Comparison of ENCODE assay signal across 8 cellular contexts in the genomic region with DNA sequence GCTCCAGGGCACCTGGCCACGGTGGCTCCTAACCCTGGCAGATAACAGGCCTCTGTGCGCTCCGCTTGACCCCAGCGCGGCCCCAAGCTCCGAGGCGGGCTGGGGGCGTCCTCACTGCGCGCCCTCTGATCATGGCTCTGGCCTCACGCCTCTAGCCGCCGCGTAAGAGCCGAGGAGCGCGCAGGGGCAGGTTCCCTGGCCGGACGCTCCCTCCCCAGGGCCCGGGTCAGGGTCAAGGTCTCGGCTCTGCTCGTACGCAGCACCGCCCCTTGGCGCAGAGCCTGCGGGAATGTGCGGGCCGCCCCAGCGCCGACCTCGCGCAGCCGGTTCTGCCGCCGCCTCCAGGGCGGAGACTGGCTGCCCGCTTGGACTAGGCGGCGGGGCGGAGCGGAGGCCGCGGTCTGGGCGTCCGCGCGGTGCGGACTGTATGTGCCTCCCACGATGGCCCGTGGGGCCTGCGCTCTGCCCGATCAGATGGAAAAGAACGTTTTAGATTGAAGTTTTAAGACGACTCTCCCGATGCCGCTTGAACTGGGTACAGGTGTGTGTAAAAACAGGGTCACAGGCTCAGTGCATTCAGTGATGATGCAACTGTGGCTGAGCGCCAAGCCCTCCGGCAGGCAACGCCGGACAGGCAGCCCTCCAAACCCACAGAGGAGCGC. TPM values are rescaled to one million over a fixed set of nuclear protein-coding genes. Genes with fewer than 3 reads are reported as not detected.
DNase-seq lines count a peak whose midpoint lies in the region; ATAC-seq, FAIRE-seq and TF ChIP-seq lines count a peak whose summit lies in the region.

No MANE protein-coding gene starts in this region.

- no TSS peak for BruUV-seq in endothelial cell of umbilical vein (replicated peaks; lab: Mats Ljungman, UMichigan)

- dilution Hi-C loops in endothelial cell of umbilical vein (cut with MboI; ENCODE audit: extremely low pct_ligation_motif_present, low sequenced_read_pairs): no loop called here

- CTCF ChIA-PET in endothelial cell of umbilical vein (lab: Charles Lee): no interaction called here

- WGBS in mesodermal cell (ENCODE audit: insufficient coverage in 2 of 2), 2 experiments: 12 to 13% methylated on average over 35 to 52 of the region's 61 CpGs
- WGBS in transverse colon (ENCODE audit: low coverage in 1 of 2), 2 donors: 4% methylated on average over 32 of the region's 61 CpGs; no CpG with 5 or more reads in 1 of the 2 donors

- H3K9me3 Mint-ChIP-seq in activated CD4-positive, alpha-beta T cell treated with anti-CD3 and anti-CD28 coated beads, Interleukin-2, amount 10 ng/mL, durations not matched to agents 24 days and 14 days: no peaks in the 10 kb centered on the region

- ATAC-seq in HG03175 (IDR thresholded peaks at IDR 0.05; ENCODE audit: unreplicated experiment) (peak; percentile 37), HG02870 (IDR thresholded peaks at IDR 0.05; ENCODE audit: unreplicated experiment) (no peak)

- intact Hi-C loops in activated CD4-positive, alpha-beta T cell treated with anti-CD3 and anti-CD28 coated beads, Interleukin-2, amount 10 ng/mL, durations not matched to agents 24 days and 14 days (cut with micrococcal nuclease): no loop called here
- intact Hi-C loops in endothelial cell of umbilical vein (cut with micrococcal nuclease) (no loop called here), transverse colon (cut with DNase I; ENCODE audit: low total_unique reads) (no loop called here)

- H3K4me3 ChIP-seq in endothelial cell of umbilical vein (replicated peaks in 1 of 3; ENCODE audit: insufficient read depth in 1 of 3, low read depth in 1 of 3, low read length in 3 of 3) (peak overlapping the region; percentile 9 to 41 (median 24)), mesodermal cell (ENCODE audit: extremely low read depth, insufficient read depth, low read length, poor library complexity, severe bottlenecking) (peak overlapping the region; percentile 35), transverse colon (peak overlapping the region; percentile 33 to 60 (median 49))

- in situ Hi-C loops in transverse colon (cut with MboI; ENCODE audit: low pct_ligation_motif_present in 1 of 4, low pct_unique_long_range_greater_than_20kb in 1 of 4, low sequenced_read_pairs in 3 of 4): no loop called here

- no peaks in the 10 kb centered on the region for H3K9me1 ChIP-seq in endothelial cell of umbilical vein (replicated peaks; ENCODE audit: control insufficient read depth, extremely low read depth, insufficient read depth, low read length)

- TF ChIP-seq EP300 in transverse colon (IDR thresholded peaks at IDR 0.05; ENCODE audit: low read depth): no peak

- H3K79me2 ChIP-seq in endothelial cell of umbilical vein (ENCODE audit: control insufficient read depth, insufficient read depth, low read length): no peaks in the 10 kb centered on the region

- no peaks in the 10 kb centered on the region for H3K4me1 ChIP-seq in endothelial cell of umbilical vein (ENCODE audit: control insufficient read depth, extremely low read depth, insufficient read depth, low read length)
- no peaks in the 10 kb centered on the region for H3K4me1 ChIP-seq in mesodermal cell (ENCODE audit: control insufficient read depth, insufficient read depth, low read length, poor library complexity, severe bottlenecking)
- peaks cover 4 to 23% (median 14%) of the 10 kb centered on the region in 4 donors for H3K4me1 ChIP-seq in transverse colon

- no peak overlapping the region for H3K27ac ChIP-seq in endothelial cell of umbilical vein (ENCODE audit: insufficient read depth, low read depth, low read length)
- no peak overlapping the region for H3K27ac ChIP-seq in mesodermal cell (ENCODE audit: low read depth, low read length, severe bottlenecking)
- H3K27ac ChIP-seq in transverse colon: peak overlapping the region in 3 of 4 donors; percentile 5 to 19 (median 17)

- H3K27me3 ChIP-seq in endothelial cell of umbilical vein (ENCODE audit: control insufficient read depth in 2 of 2, insufficient read depth in 2 of 2, low read length in 2 of 2): peaks cover 0 to 2% of the 10 kb centered on the region in 2 experiments
- peaks cover 23% of the 10 kb centered on the region for H3K27me3 ChIP-seq in transverse colon

- FAIRE-seq in endothelial cell of umbilical vein (lab: Jason Lieb, UNC): peak; percentile 79

- H3K27ac Mint-ChIP-seq in activated CD4-positive, alpha-beta T cell treated with anti-CD3 and anti-CD28 coated beads, Interleukin-2, amount 10 ng/mL, durations not matched to agents 24 days and 14 days: no peak overlapping the region

- peak overlapping the region; percentile 35 for H3K9ac ChIP-seq in endothelial cell of umbilical vein (replicated peaks; ENCODE audit: extremely low read depth, insufficient read depth, low read length)

- no peaks in the 10 kb centered on the region for H3K9me3 ChIP-seq in endothelial cell of umbilical vein (replicated peaks; ENCODE audit: control insufficient read depth, insufficient read depth, low read length)
- no peaks in the 10 kb centered on the region for H3K9me3 ChIP-seq in mesodermal cell (ENCODE audit: control insufficient read depth, low read length)
- H3K9me3 ChIP-seq in transverse colon: no peaks in the 10 kb centered on the region

- POLR2A ChIA-PET in endothelial cell of umbilical vein (lab: Charles Lee): no interaction called here

- peak; percentile 77 for DNase-seq in activated CD4-positive, alpha-beta T cell treated with anti-CD3 and anti-CD28 coated beads, Interleukin-2, amount 10 ng/mL, durations not matched to agents 24 days and 14 days
- no peak for DNase-seq in activated CD4-positive, alpha-beta T cell treated with anti-CD3 and anti-CD28 coated beads for 4 hours
- DNase-seq in UCSD-AML1 (lab: John Stamatoyannopoulos, UW; ENCODE audit: unreplicated experiment): peak; percentile 25
- DNase-seq in endothelial cell of umbilical vein (ENCODE audit: low read depth, low spot score): peak; percentile 47
- DNase-seq in transverse colon: peak; percentile 84

- H3K36me3 Mint-ChIP-seq in activated CD4-positive, alpha-beta T cell treated with anti-CD3 and anti-CD28 coated beads, Interleukin-2, amount 10 ng/mL, durations not matched to agents 24 days and 14 days (ENCODE audit: low read depth): no peaks in the 10 kb centered on the region

- no peaks in the 10 kb centered on the region for H4K20me1 ChIP-seq in endothelial cell of umbilical vein (replicated peaks; ENCODE audit: control insufficient read depth, extremely low read depth, insufficient read depth, low read length)

- H3K4me2 ChIP-seq in endothelial cell of umbilical vein (ENCODE audit: insufficient read depth, low read length): peak overlapping the region; percentile 53

- H3K36me3 ChIP-seq in endothelial cell of umbilical vein (ENCODE audit: control insufficient read depth in 2 of 2, extremely low read depth in 1 of 2, insufficient read depth in 2 of 2, low read length in 2 of 2): no peaks in the 10 kb centered on the region
- H3K36me3 ChIP-seq in mesodermal cell (ENCODE audit: control insufficient read depth, insufficient read depth, low read length): no peaks in the 10 kb centered on the region
- H3K36me3 ChIP-seq in transverse colon: no peaks in the 10 kb centered on the region

- H3K27me3 Mint-ChIP-seq in activated CD4-positive, alpha-beta T cell treated with anti-CD3 and anti-CD28 coated beads, Interleukin-2, amount 10 ng/mL, durations not matched to agents 24 days and 14 days: peaks cover 72% of the 10 kb centered on the region

- TF ChIP-seq POLR2A in endothelial cell of umbilical vein (IDR thresholded peaks at IDR 0.05; ENCODE audit: low read depth, low read length) (no peak), transverse colon (IDR thresholded peaks at IDR 0.05) (no peak)

- peak overlapping the region; percentile 82 for H2AFZ ChIP-seq in endothelial cell of umbilical vein (ENCODE audit: low read depth, low read length)

- H3K4me1 Mint-ChIP-seq in activated CD4-positive, alpha-beta T cell treated with anti-CD3 and anti-CD28 coated beads, Interleukin-2, amount 10 ng/mL, durations not matched to agents 24 days and 14 days: peaks cover 17% of the 10 kb centered on the region

- TF ChIP-seq CTCF in endothelial cell of umbilical vein (IDR thresholded peaks at IDR 0.05; ENCODE audit: extremely low read depth in 1 of 2, insufficient read depth in 1 of 2, low read depth in 1 of 2, low read length in 2 of 2) (no peak), transverse colon (IDR thresholded peaks at IDR 0.05) (no peak)

- peak overlapping the region; percentile 77 for H3K4me3 Mint-ChIP-seq in activated CD4-positive, alpha-beta T cell treated with anti-CD3 and anti-CD28 coated beads, Interleukin-2, amount 10 ng/mL, durations not matched to agents 24 days and 14 days

RNA-seq across cellular contexts. Expression of a gene that starts 40.8 kb away (rescaled TPM):
- 9.0 and 9.7 TPM in 2 replicates for total RNA-seq in activated CD4-positive, alpha-beta T cell treated with anti-CD3 and anti-CD28 coated beads, Interleukin-2, amount 10 ng/mL, durations not matched to agents 24 days and 14 days
- total RNA-seq in endothelial cell of umbilical vein (45.9 and 49.2 TPM in 2 replicates), transverse colon (1 to 10 TPM in 3 of 4 donors, not detected in 1; 2.9 to 8.8 (median 4.1) TPM)
- polyA plus RNA-seq in endothelial cell of umbilical vein: 35.1 and 38.3 TPM in 2 replicates
- polyA plus RNA-seq in endothelial cell of umbilical vein (2011; cell fraction: cytosol; rRNA removed): 31.4 and 31.9 TPM in 2 replicates
- polyA plus RNA-seq in endothelial cell of umbilical vein (2011; cell fraction: nucleus; rRNA removed): 10.7 and 13.2 TPM in 2 replicates
- polyA plus RNA-seq in endothelial cell of umbilical vein (2012): 32.1 and 34.2 TPM in 2 replicates
- 26.0 and 27.5 TPM in 2 replicates for polyA minus RNA-seq in endothelial cell of umbilical vein
- 5.3 TPM for polyA minus RNA-seq in endothelial cell of umbilical vein (2011; cell fraction: cytosol; rRNA and poly(A)+ RNA removed)
- 4.1 and 4.8 TPM in 2 replicates for polyA minus RNA-seq in endothelial cell of umbilical vein (2011; cell fraction: nucleus; rRNA and poly(A)+ RNA removed)
- 37.1 TPM for polyA plus RNA-seq in mesodermal cell (2013, experiment 1 of 2)
- 33.7 TPM for polyA plus RNA-seq in mesodermal cell (2013, experiment 2 of 2)

RNA-seq across cellular contexts. Expression of a gene that starts 53.2 kb away (rescaled TPM):
- 29.9 and 33.5 TPM in 2 replicates for total RNA-seq in activated CD4-positive, alpha-beta T cell treated with anti-CD3 and anti-CD28 coated beads, Interleukin-2, amount 10 ng/mL, durations not matched to agents 24 days and 14 days
- total RNA-seq in endothelial cell of umbilical vein (22.9 and 28.8 TPM in 2 replicates), transverse colon (10 to 100 TPM; 31.0 to 53.1 (median 41.1) TPM)
- polyA plus RNA-seq in endothelial cell of umbilical vein: 12.0 and 24.0 TPM in 2 replicates
- 19.7 and 20.0 TPM in 2 replicates for polyA plus RNA-seq in endothelial cell of umbilical vein (2011; cell fraction: cytosol; rRNA removed)
- 11.9 and 17.1 TPM in 2 replicates for polyA plus RNA-seq in endothelial cell of umbilical vein (2011; cell fraction: nucleus; rRNA removed)
- polyA plus RNA-seq in endothelial cell of umbilical vein (2012): 33.0 and 33.4 TPM in 2 replicates
- polyA minus RNA-seq in endothelial cell of umbilical vein: 12.5 and 20.8 TPM in 2 replicates
- polyA minus RNA-seq in endothelial cell of umbilical vein (2011; cell fraction: cytosol; rRNA and poly(A)+ RNA removed): 3.4 TPM
- polyA minus RNA-seq in endothelial cell of umbilical vein (2011; cell fraction: nucleus; rRNA and poly(A)+ RNA removed): 7.6 and 19.3 TPM in 2 replicates
- 18.5 TPM for polyA plus RNA-seq in mesodermal cell (2013, experiment 1 of 2)
- polyA plus RNA-seq in mesodermal cell (2013, experiment 2 of 2): 23.1 TPM

RNA-seq across cellular contexts. Expression of a gene that starts 57.5 kb away (rescaled TPM):
- 19.3 and 20.5 TPM in 2 replicates for total RNA-seq in activated CD4-positive, alpha-beta T cell treated with anti-CD3 and anti-CD28 coated beads, Interleukin-2, amount 10 ng/mL, durations not matched to agents 24 days and 14 days
- total RNA-seq in endothelial cell of umbilical vein: 10.6 and 11.4 TPM in 2 replicates
- polyA plus RNA-seq in endothelial cell of umbilical vein: 7.0 and 7.8 TPM in 2 replicates
- polyA plus RNA-seq in endothelial cell of umbilical vein (2011; cell fraction: cytosol; rRNA removed): 6.3 and 6.7 TPM in 2 replicates
- polyA plus RNA-seq in endothelial cell of umbilical vein (2011; cell fraction: nucleus; rRNA removed): 4.7 and 4.9 TPM in 2 replicates
- polyA plus RNA-seq in endothelial cell of umbilical vein (2012): 7.1 and 7.4 TPM in 2 replicates
- polyA minus RNA-seq in endothelial cell of umbilical vein: 8.2 and 11.1 TPM in 2 replicates
- polyA minus RNA-seq in endothelial cell of umbilical vein (2011; cell fraction: cytosol; rRNA and poly(A)+ RNA removed): 15.4 TPM
- polyA minus RNA-seq in endothelial cell of umbilical vein (2011; cell fraction: nucleus; rRNA and poly(A)+ RNA removed): 2.8 and 3.5 TPM in 2 replicates
- 8.8 TPM for polyA plus RNA-seq in mesodermal cell (2013, experiment 1 of 2)
- polyA plus RNA-seq in mesodermal cell (2013, experiment 2 of 2): 9.0 TPM
- 10 to 100 TPM in 1 of 4 donors, 1 to 10 TPM in 3; 6.7 to 19.3 (median 7.8) TPM for total RNA-seq in transverse colon

Comparison
In these comparisons a context has a peak if more than half of its experiments do, and no peak if none do; other contexts are left out.
1. DNase-seq: peak in activated CD4-positive, alpha-beta T cell treated with anti-CD3 and anti-CD28 coated beads, Interleukin-2, amount 10 ng/mL, durations not matched to agents 24 days and 14 days (single experiment), UCSD-AML1 (single experiment), endothelial cell of umbilical vein (single experiment) and transverse colon (single experiment); none in activated CD4-positive, alpha-beta T cell treated with anti-CD3 and anti-CD28 coated beads for 4 hours (0 of 2).
2. H3K27ac ChIP-seq: peak in transverse colon (3 of 4); none in endothelial cell of umbilical vein (single experiment) and mesodermal cell (single experiment).
3. Peak in every context shown above with its lines, with median percentiles within 50 percentile points of each other: H3K4me3 ChIP-seq.